Comparison of ENCODE assay signal across 8 cellular contexts in genomic region chr17:32487460-32488176, GRCh38. TPM values are rescaled to one million over a fixed set of nuclear protein-coding genes. Genes with fewer than 3 reads are reported as not detected.
DNase-seq lines count a peak whose midpoint lies in the region; ATAC-seq and TF ChIP-seq lines count a peak whose summit lies in the region.

No MANE protein-coding gene starts in this region.

- no peaks in the 10 kb centered on the region for H3K79me2 ChIP-seq in ACC112 (ENCODE audit: control insufficient read depth, insufficient read depth, low read length, unreplicated experiment)

- H3K27me3 ChIP-seq in ACC112 (ENCODE audit: insufficient read depth, low read length): no peaks in the 10 kb centered on the region

- H3K27ac ChIP-seq in ACC112 (ENCODE audit: low read depth, low read length) (no peak overlapping the region), caudate nucleus (ENCODE audit: low read depth, low read length) (peak overlapping the region; percentile 71), urinary bladder (ENCODE audit: low read depth) (no peak overlapping the region)

- peak overlapping the region; percentile 31 for H2AFZ ChIP-seq in ACC112 (ENCODE audit: low read length, unreplicated experiment)

- peak overlapping the region; percentile 84 for H3K4me3 ChIP-seq in ACC112 (ENCODE audit: low read depth, low read length)
- peak overlapping the region; percentile 82 for H3K4me3 ChIP-seq in urinary bladder (ENCODE audit: low read depth, low read length)

- H3K36me3 ChIP-seq in ACC112 (ENCODE audit: insufficient read depth, low read length) (no peaks in the 10 kb centered on the region), urinary bladder (ENCODE audit: insufficient read depth) (no peaks in the 10 kb centered on the region)

- 34% methylated on average over 59 of the region's 59 CpGs for WGBS in urinary bladder

- no peak for TF ChIP-seq CTCF in GM13977 (IDR thresholded peaks at IDR 0.05; ENCODE audit: extremely low read depth, insufficient read depth, missing control alignments)

- ATAC-seq in HG03196 (IDR thresholded peaks at IDR 0.05; ENCODE audit: unreplicated experiment) (no peak), GM18870 (IDR thresholded peaks at IDR 0.05; ENCODE audit: unreplicated experiment) (no peak)

- in situ Hi-C loops in GM13977 (cut with MboI; ENCODE audit: low pct_unique_long_range_greater_than_20kb, low sequenced_read_pairs, unreplicated experiment): loop anchor here (25.0 kb wide), 1 partner anchor 125 kb away; no protein-coding TSS in a partner anchor

- H3K4me1 ChIP-seq in ACC112 (ENCODE audit: control insufficient read depth, insufficient read depth, low read length, unreplicated experiment) (peaks cover 23% of the 10 kb centered on the region), urinary bladder (ENCODE audit: insufficient read depth) (no peaks in the 10 kb centered on the region)

- DNase-seq in GM13977 (ENCODE audit: low spot score) (peak; percentile 69), caudate nucleus (lab: John Stamatoyannopoulos, UW) (peak in 15 of 61 donors; percentile 28 to 63 (median 47)), mesenteric fat pad (ENCODE audit: low spot score) (peak; percentile 86)

TF ChIP-seq in PFSK-1, 5 proteins besides CTCF, POLR2A, EP300 and RAD21:
- TF ChIP-seq TAF1 (IDR thresholded peaks at IDR 0.05; ENCODE audit: borderline replicate concordance, insufficient read depth, low read length) (no peak), FOXP2 (optimal IDR thresholded peaks at IDR 0.05; ENCODE audit: borderline replicate concordance, extremely low read depth, extremely low read length, insufficient read depth) (peak; percentile 16), SIN3A (IDR thresholded peaks at IDR 0.05; ENCODE audit: borderline replicate concordance, insufficient read depth, low read length) (no peak), POLR2AphosphoS5 (IDR thresholded peaks at IDR 0.05; ENCODE audit: low read depth, low read length) (no peak), REST (IDR thresholded peaks at IDR 0.05; ENCODE audit: insufficient read depth in 1 of 2, low read depth in 2 of 2, low read length in 2 of 2) (no peak)

RNA-seq across cellular contexts. Expression of gene CDK5R1, which starts 0.8 kb away (rescaled TPM):
- 4.7 TPM for polyA plus RNA-seq in PFSK-1 (2012; ENCODE audit: insufficient read length, low read depth)
- total RNA-seq in mesenteric fat pad: 1.8 TPM
- 1.5 TPM for total RNA-seq in urinary bladder
- polyA plus RNA-seq in urinary bladder: 0.60 TPM

RNA-seq across cellular contexts. Expression of gene PSMD11, which starts 43.3 kb away (rescaled TPM):
- polyA plus RNA-seq in PFSK-1 (2012; ENCODE audit: insufficient read length, low read depth): 69.4 TPM
- total RNA-seq in mesenteric fat pad (104 TPM), urinary bladder (49.0 TPM)
- polyA plus RNA-seq in urinary bladder: 37.7 TPM
